ENCODE assay signal across 2 cellular contexts in genomic region chr6:116666869-116667268, GRCh38.
A peak's percentile ranks its signal among the peaks of the same experiment; 100 is the strongest.
TF ChIP-seq lines count a peak whose summit lies in the region.

No MANE protein-coding gene starts in this region.

TF ChIP-seq in K562, 482 proteins besides CTCF, POLR2A, EP300 and RAD21 (continues in another document):
- TF ChIP-seq ZNF12 (CRISPR knock-in tag; IDR thresholded peaks at IDR 0.05) (no peak), ZNF140 (CRISPR knock-in tag; IDR thresholded peaks at IDR 0.05) (no peak), ARNT (IDR thresholded peaks at IDR 0.05) (no peak), ERF (CRISPR knock-in tag; IDR thresholded peaks at IDR 0.05) (no peak), GATAD2A (IDR thresholded peaks at IDR 0.05) (no peak), MYNN (IDR thresholded peaks at IDR 0.05) (no peak), MYNN (CRISPR knock-in tag; IDR thresholded peaks at IDR 0.05) (no peak), MECOM (CRISPR knock-in tag; IDR thresholded peaks at IDR 0.05) (no peak), ZNF324 (CRISPR knock-in tag; IDR thresholded peaks at IDR 0.05) (no peak), COPS2 (conservative IDR thresholded peaks at IDR 0.05) (no peak), CHCHD3 (CRISPR knock-in tag; IDR thresholded peaks at IDR 0.05) (no peak), MEIS2 (IDR thresholded peaks at IDR 0.05; ENCODE audit: partially characterized antibody) (peak; percentile 80), THRA (IDR thresholded peaks at IDR 0.05) (no peak), NR1H2 (CRISPR knock-in tag; IDR thresholded peaks at IDR 0.05) (no peak), KLF1 (tag; IDR thresholded peaks at IDR 0.05) (no peak), TEAD4 (IDR thresholded peaks at IDR 0.05; ENCODE audit: low read length) (peak; percentile 39; the same call in 1 of the 2 replicates), TEAD4 (CRISPR knock-in tag; IDR thresholded peaks at IDR 0.05; ENCODE audit: borderline replicate concordance) (no peak), FUS (optimal IDR thresholded peaks at IDR 0.05; ENCODE audit: low read depth, low read length) (no peak), GTF2B (IDR thresholded peaks at IDR 0.05; ENCODE audit: extremely low read depth, insufficient read length) (no peak), ZC3H11A (IDR thresholded peaks at IDR 0.05; ENCODE audit: low read depth, low read length) (no peak), ZNF217 (CRISPR knock-in tag; IDR thresholded peaks at IDR 0.05) (no peak), CREB1 (IDR thresholded peaks at IDR 0.05) (no peak), CREB1 (CRISPR knock-in tag; IDR thresholded peaks at IDR 0.05) (no peak), ARID1B (IDR thresholded peaks at IDR 0.05) (peak; percentile 68), ZZZ3 (IDR thresholded peaks at IDR 0.05) (no peak)
- TF ChIP-seq, protein P1, sequence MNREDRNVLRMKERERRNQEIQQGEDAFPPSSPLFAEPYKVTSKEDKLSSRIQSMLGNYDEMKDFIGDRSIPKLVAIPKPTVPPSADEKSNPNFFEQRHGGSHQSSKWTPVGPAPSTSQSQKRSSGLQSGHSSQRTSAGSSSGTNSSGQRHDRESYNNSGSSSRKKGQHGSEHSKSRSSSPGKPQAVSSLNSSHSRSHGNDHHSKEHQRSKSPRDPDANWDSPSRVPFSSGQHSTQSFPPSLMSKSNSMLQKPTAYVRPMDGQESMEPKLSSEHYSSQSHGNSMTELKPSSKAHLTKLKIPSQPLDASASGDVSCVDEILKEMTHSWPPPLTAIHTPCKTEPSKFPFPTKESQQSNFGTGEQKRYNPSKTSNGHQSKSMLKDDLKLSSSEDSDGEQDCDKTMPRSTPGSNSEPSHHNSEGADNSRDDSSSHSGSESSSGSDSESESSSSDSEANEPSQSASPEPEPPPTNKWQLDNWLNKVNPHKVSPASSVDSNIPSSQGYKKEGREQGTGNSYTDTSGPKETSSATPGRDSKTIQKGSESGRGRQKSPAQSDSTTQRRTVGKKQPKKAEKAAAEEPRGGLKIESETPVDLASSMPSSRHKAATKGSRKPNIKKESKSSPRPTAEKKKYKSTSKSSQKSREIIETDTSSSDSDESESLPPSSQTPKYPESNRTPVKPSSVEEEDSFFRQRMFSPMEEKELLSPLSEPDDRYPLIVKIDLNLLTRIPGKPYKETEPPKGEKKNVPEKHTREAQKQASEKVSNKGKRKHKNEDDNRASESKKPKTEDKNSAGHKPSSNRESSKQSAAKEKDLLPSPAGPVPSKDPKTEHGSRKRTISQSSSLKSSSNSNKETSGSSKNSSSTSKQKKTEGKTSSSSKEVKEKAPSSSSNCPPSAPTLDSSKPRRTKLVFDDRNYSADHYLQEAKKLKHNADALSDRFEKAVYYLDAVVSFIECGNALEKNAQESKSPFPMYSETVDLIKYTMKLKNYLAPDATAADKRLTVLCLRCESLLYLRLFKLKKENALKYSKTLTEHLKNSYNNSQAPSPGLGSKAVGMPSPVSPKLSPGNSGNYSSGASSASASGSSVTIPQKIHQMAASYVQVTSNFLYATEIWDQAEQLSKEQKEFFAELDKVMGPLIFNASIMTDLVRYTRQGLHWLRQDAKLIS (CRISPR knock-in tag; IDR thresholded peaks at IDR 0.05): no peak
- TF ChIP-seq, protein P2, sequence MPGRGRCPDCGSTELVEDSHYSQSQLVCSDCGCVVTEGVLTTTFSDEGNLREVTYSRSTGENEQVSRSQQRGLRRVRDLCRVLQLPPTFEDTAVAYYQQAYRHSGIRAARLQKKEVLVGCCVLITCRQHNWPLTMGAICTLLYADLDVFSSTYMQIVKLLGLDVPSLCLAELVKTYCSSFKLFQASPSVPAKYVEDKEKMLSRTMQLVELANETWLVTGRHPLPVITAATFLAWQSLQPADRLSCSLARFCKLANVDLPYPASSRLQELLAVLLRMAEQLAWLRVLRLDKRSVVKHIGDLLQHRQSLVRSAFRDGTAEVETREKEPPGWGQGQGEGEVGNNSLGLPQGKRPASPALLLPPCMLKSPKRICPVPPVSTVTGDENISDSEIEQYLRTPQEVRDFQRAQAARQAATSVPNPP (IDR thresholded peaks at IDR 0.05; ENCODE audit: borderline replicate concordance, insufficient read depth, insufficient read length): no peak

TF ChIP-seq in HEK293T, 16 proteins besides CTCF, POLR2A, EP300 and RAD21:
- TF ChIP-seq FOXA1 (IDR thresholded peaks at IDR 0.05) (no peak), ELF4 (IDR thresholded peaks at IDR 0.05) (no peak), ARNT (IDR thresholded peaks at IDR 0.05) (no peak), NFRKB (IDR thresholded peaks at IDR 0.05) (no peak), CTBP1 (IDR thresholded peaks at IDR 0.05; ENCODE audit: borderline replicate concordance) (no peak), FOXM1 (IDR thresholded peaks at IDR 0.05; ENCODE audit: borderline replicate concordance) (no peak), TARDBP (IDR thresholded peaks at IDR 0.05) (no peak), ZNF384 (IDR thresholded peaks at IDR 0.05) (no peak), SP1 (IDR thresholded peaks at IDR 0.05) (no peak), BHLHE40 (IDR thresholded peaks at IDR 0.05; ENCODE audit: borderline replicate concordance) (no peak), LEF1 (IDR thresholded peaks at IDR 0.05; ENCODE audit: borderline replicate concordance) (no peak), HDGF (IDR thresholded peaks at IDR 0.05; ENCODE audit: borderline replicate concordance) (no peak), L3MBTL2 (conservative IDR thresholded peaks at IDR 0.05) (no peak), FOXK2 (IDR thresholded peaks at IDR 0.05) (no peak), SUZ12 (IDR thresholded peaks at IDR 0.05) (no peak)
- TF ChIP-seq, protein P3, sequence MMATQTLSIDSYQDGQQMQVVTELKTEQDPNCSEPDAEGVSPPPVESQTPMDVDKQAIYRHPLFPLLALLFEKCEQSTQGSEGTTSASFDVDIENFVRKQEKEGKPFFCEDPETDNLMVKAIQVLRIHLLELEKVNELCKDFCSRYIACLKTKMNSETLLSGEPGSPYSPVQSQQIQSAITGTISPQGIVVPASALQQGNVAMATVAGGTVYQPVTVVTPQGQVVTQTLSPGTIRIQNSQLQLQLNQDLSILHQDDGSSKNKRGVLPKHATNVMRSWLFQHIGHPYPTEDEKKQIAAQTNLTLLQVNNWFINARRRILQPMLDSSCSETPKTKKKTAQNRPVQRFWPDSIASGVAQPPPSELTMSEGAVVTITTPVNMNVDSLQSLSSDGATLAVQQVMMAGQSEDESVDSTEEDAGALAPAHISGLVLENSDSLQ (IDR thresholded peaks at IDR 0.05): no peak
